Comparison of ENCODE assay signal across 9 cellular contexts in the genomic region with DNA sequence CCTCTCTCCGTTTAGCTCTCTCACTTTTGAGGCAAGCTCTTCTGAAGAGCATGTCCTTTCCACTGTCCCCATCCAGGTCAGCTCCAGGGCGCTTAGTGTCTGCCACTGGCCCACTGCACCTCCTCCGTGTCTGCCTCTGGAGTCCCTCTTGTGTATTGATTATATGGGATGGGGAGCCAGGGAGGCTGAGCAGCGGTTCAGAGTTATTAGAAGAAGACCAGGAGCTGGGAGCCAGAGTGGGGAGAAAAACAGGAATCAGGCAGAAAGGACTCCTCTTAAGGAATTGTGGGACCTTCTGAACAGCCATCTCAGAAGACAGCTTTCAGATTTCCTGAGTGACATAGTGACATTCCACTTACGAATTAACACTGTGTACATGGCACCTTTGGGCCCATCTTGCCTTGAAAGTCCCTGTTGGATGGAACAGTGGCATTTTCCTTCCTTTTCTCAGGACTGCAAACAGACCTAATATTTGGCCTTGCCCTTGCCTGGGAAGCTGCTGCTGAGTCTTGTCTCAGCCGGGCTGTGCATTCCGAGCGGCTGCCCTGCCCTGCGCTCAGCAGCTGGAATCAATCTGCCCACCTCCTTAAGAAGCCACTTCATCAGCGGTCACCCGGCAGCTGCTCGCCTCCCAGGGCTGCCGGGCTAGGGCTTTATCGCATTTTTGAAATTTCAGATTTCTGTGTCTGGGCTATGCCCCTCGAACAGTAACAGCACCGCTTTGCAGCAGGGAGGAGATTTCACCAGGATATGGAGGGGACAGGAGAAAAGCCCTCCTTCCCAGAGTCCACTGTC.
DNase-seq lines count a peak whose midpoint lies in the region; ATAC-seq and TF ChIP-seq lines count a peak whose summit lies in the region.
"Had no signal": no experiment of that assay in that cellular context is flagged by ENCODE, and none has a peak within 500 bp of the region (broad histone marks: within the 10 kb centered on the region; RNA-seq: fewer than 3 reads in every experiment).

No MANE protein-coding gene starts in this region.

- H3K4me2 ChIP-seq in skeletal muscle satellite cell (ENCODE audit: low read length) = peak overlapping the region; percentile 95

- H3K9ac ChIP-seq in skeletal muscle satellite cell (ENCODE audit: low read depth, low read length) = peak overlapping the region; percentile 40

- DNase-seq in GM04503 (ENCODE audit: low read depth) (peak; percentile 61), brain microvascular endothelial cell (peak; percentile 64), islet precursor cell (peak; percentile 81), NCI-H2107 treated with DMSO at 0.1 percent for 48 hours (lab: John Stamatoyannopoulos, UW; ENCODE audit: unreplicated experiment) (no peak), WERI-Rb-1 (no peak)
- no peak for DNase-seq in activated CD4-positive, alpha-beta memory T cell treated with anti-CD3 and anti-CD28 coated beads, Interleukin-2, amount 10 ng/mL, durations not matched to agents 7 days and 5 days
- DNase-seq: GDM1 had no signal

- H3K9me3 ChIP-seq in skeletal muscle satellite cell (replicated peaks; ENCODE audit: low read length) (no peaks in the 10 kb centered on the region), WERI-Rb-1 (ENCODE audit: severe bottlenecking) (no peaks in the 10 kb centered on the region)

- peaks cover 54% of the 10 kb centered on the region for H3K27me3 Mint-ChIP-seq in activated CD4-positive, alpha-beta memory T cell treated with anti-CD3 and anti-CD28 coated beads, Interleukin-2, amount 10 ng/mL, durations not matched to agents 7 days and 5 days

- POLR2A ChIA-PET in activated CD4-positive, alpha-beta memory T cell treated with anti-CD3 and anti-CD28 coated beads, Interleukin-2, amount 10 ng/mL, durations not matched to agents 7 days and 5 days (lab: Charles Lee) = no interaction called here

- CTCF ChIA-PET in activated CD4-positive, alpha-beta memory T cell treated with anti-CD3 and anti-CD28 coated beads, Interleukin-2, amount 10 ng/mL, durations not matched to agents 7 days and 5 days (lab: Charles Lee) = no interaction called here

- in situ Hi-C loops in brain microvascular endothelial cell (cut with HindIII; ENCODE audit: low pct_ligation_motif_present, low sequenced_read_pairs) = no loop called here

- H3K36me3 Mint-ChIP-seq in activated CD4-positive, alpha-beta memory T cell treated with anti-CD3 and anti-CD28 coated beads, Interleukin-2, amount 10 ng/mL, durations not matched to agents 7 days and 5 days (ENCODE audit: low read depth) = no peaks in the 10 kb centered on the region

- no peak overlapping the region for H3K27ac Mint-ChIP-seq in activated CD4-positive, alpha-beta memory T cell treated with anti-CD3 and anti-CD28 coated beads, Interleukin-2, amount 10 ng/mL, durations not matched to agents 7 days and 5 days

- H3K27ac ChIP-seq in brain microvascular endothelial cell (peak overlapping the region; percentile 79), WERI-Rb-1 (no peak overlapping the region)

- no peaks in the 10 kb centered on the region for H3K36me3 ChIP-seq in brain microvascular endothelial cell (replicated peaks)
- no peaks in the 10 kb centered on the region for H3K36me3 ChIP-seq in skeletal muscle satellite cell (ENCODE audit: insufficient read depth, low read length)
- H3K36me3 ChIP-seq in WERI-Rb-1 = no peaks in the 10 kb centered on the region

- H3K27me3 ChIP-seq in brain microvascular endothelial cell (replicated peaks) = no peaks in the 10 kb centered on the region
- peaks cover 45% of the 10 kb centered on the region for H3K27me3 ChIP-seq in skeletal muscle satellite cell (ENCODE audit: control insufficient read depth, insufficient read depth, low read length)
- H3K27me3 ChIP-seq in WERI-Rb-1 (ENCODE audit: insufficient read depth, low read depth, severe bottlenecking) = peaks cover 29% of the 10 kb centered on the region

- peaks cover 25% of the 10 kb centered on the region for H3K4me1 ChIP-seq in skeletal muscle satellite cell (ENCODE audit: control insufficient read depth, insufficient read depth, low read length)

- H3K4me3 ChIP-seq in brain microvascular endothelial cell (ENCODE audit: low read depth, low read length) (peak overlapping the region; percentile 80), skeletal muscle satellite cell (ENCODE audit: low read length) (peak overlapping the region; percentile 52), WERI-Rb-1 (ENCODE audit: low read depth, low read length) (no peak overlapping the region)

- peaks cover 8% of the 10 kb centered on the region for H3K4me1 Mint-ChIP-seq in activated CD4-positive, alpha-beta memory T cell treated with anti-CD3 and anti-CD28 coated beads, Interleukin-2, amount 10 ng/mL, durations not matched to agents 7 days and 5 days

- H3K9me3 Mint-ChIP-seq in activated CD4-positive, alpha-beta memory T cell treated with anti-CD3 and anti-CD28 coated beads, Interleukin-2, amount 10 ng/mL, durations not matched to agents 7 days and 5 days = no peaks in the 10 kb centered on the region

- no peak for ATAC-seq in HG02852 (IDR thresholded peaks at IDR 0.05; ENCODE audit: unreplicated experiment)

- H3K4me3 Mint-ChIP-seq in activated CD4-positive, alpha-beta memory T cell treated with anti-CD3 and anti-CD28 coated beads, Interleukin-2, amount 10 ng/mL, durations not matched to agents 7 days and 5 days = no peak overlapping the region

- no peak for TF ChIP-seq CTCF in brain microvascular endothelial cell (IDR thresholded peaks at IDR 0.05; ENCODE audit: low read depth, low read length, missing control alignments)
- TF ChIP-seq CTCF in WERI-Rb-1 (IDR thresholded peaks at IDR 0.05; ENCODE audit: low read depth, low read length) = no peak

Comparison
In these comparisons a context has a peak if more than half of its experiments do, and no peak if none do; other contexts are left out.
1. DNase-seq: peak in GM04503 (single experiment), brain microvascular endothelial cell (single experiment) and islet precursor cell (single experiment); none in NCI-H2107 treated with DMSO at 0.1 percent for 48 hours (single experiment), WERI-Rb-1 (single experiment) and activated CD4-positive, alpha-beta memory T cell treated with anti-CD3 and anti-CD28 coated beads, Interleukin-2, amount 10 ng/mL, durations not matched to agents 7 days and 5 days (single experiment).